12 cellular contexts compared by ENCODE assay signal in genomic region chr4:86959588-86960500, GRCh38. TPM values are rescaled to one million over a fixed set of nuclear protein-coding genes. Genes with fewer than 3 reads are reported as not detected.
A peak's percentile ranks its signal among the peaks of the same experiment; 100 is the strongest.
DNase-seq lines count a peak whose midpoint lies in the region; ATAC-seq and TF ChIP-seq lines count a peak whose summit lies in the region.
"Had no signal": no experiment of that assay in that cellular context is flagged by ENCODE, and none has a peak within 500 bp of the region (broad histone marks: within the 10 kb centered on the region; RNA-seq: fewer than 3 reads in every experiment).

No MANE protein-coding gene starts in this region.

- peak overlapping the region in 1 of 2 donors; percentile 56 for H3K4me3 Mint-ChIP-seq in CD14-positive monocyte
- H3K4me3 Mint-ChIP-seq in T-cell, result no peak overlapping the region
- H3K4me3 Mint-ChIP-seq: activated CD8-positive, alpha-beta memory T cell treated with anti-CD3 and anti-CD28 coated beads, Interleukin-2, amount 10 ng/mL, durations not matched to agents 7 days and 5 days; T-helper 1 cell treated with Interleukin-12 subunit alpha and Interleukin-12 subunit beta and Interleukin-4 antibody, amounts not matched to agents 30 μg/mL and 1 μg/mL, for 36 hours had no signal

- 9 to 11% methylated on average over 4 to 8 of the region's 11 CpGs for WGBS in mesodermal cell (ENCODE audit: insufficient coverage in 2 of 2), 2 experiments

- no peak for TF ChIP-seq CTCF in CD14-positive monocyte (IDR thresholded peaks at IDR 0.05)
- no peak for TF ChIP-seq CTCF in HL-60 (IDR thresholded peaks at IDR 0.05; ENCODE audit: insufficient read depth, low read length)
- no peak for TF ChIP-seq CTCF in colonic mucosa (IDR thresholded peaks at IDR 0.05)

- peak overlapping the region; percentile 12 to 34 for H3K9ac ChIP-seq in colonic mucosa (ENCODE audit: low read depth in 2 of 2, low read length in 2 of 2)

- H3K9me3 ChIP-seq in colonic mucosa (no peaks in the 10 kb centered on the region), mesodermal cell (ENCODE audit: control insufficient read depth, low read length) (no peaks in the 10 kb centered on the region)

- peak overlapping the region in 6 of 7 donors; percentile 53 to 81 (median 62) for H3K27ac Mint-ChIP-seq in CD14-positive monocyte
- H3K27ac Mint-ChIP-seq in T-cell, result no peak overlapping the region
- H3K27ac Mint-ChIP-seq: activated CD8-positive, alpha-beta memory T cell treated with anti-CD3 and anti-CD28 coated beads, Interleukin-2, amount 10 ng/mL, durations not matched to agents 7 days and 5 days; T-helper 1 cell treated with Interleukin-12 subunit alpha and Interleukin-12 subunit beta and Interleukin-4 antibody, amounts not matched to agents 30 μg/mL and 1 μg/mL, for 36 hours had no signal

- no peaks in the 10 kb centered on the region for H3K9me3 Mint-ChIP-seq in CD14-positive monocyte
- H3K9me3 Mint-ChIP-seq in T-cell, result no peaks in the 10 kb centered on the region
- H3K9me3 Mint-ChIP-seq: T-helper 1 cell treated with Interleukin-12 subunit alpha and Interleukin-12 subunit beta and Interleukin-4 antibody, amounts not matched to agents 30 μg/mL and 1 μg/mL, for 36 hours had no signal

- peaks cover 3% of the 10 kb centered on the region for H3K4me1 ChIP-seq in colonic mucosa
- peaks cover 25% of the 10 kb centered on the region for H3K4me1 ChIP-seq in mesodermal cell (ENCODE audit: control insufficient read depth, insufficient read depth, low read length, poor library complexity, severe bottlenecking)

- H3K4me3 ChIP-seq in HL-60 (replicated peaks; ENCODE audit: insufficient read depth, low read length) (no peak overlapping the region), colonic mucosa (no peak overlapping the region), mesodermal cell (ENCODE audit: extremely low read depth, insufficient read depth, low read length, poor library complexity, severe bottlenecking) (no peak overlapping the region)

- H3K27me3 ChIP-seq in HL-60 (ENCODE audit: insufficient read depth, poor library complexity, severe bottlenecking) (no peaks in the 10 kb centered on the region), colonic mucosa (no peaks in the 10 kb centered on the region)

- H3K36me3 ChIP-seq in colonic mucosa (no peaks in the 10 kb centered on the region), mesodermal cell (ENCODE audit: control insufficient read depth, insufficient read depth, low read length) (no peaks in the 10 kb centered on the region)

- H3K36me3 Mint-ChIP-seq in CD14-positive monocyte (peaks cover 15 to 18% of the 10 kb centered on the region in 2 donors), T-cell (peaks cover 56% of the 10 kb centered on the region)

- intact Hi-C loops in CD14-positive monocyte (cut with micrococcal nuclease) (loop anchor here in 1 of 2 donors (5.0 kb wide), 1 partner anchor 47 kb away; no protein-coding TSS in a partner anchor), colonic mucosa (cut with DNase I) (no loop called here), sciatic nerve (cut with DNase I) (no loop called here)

- DNase-seq in CD14-positive monocyte (ENCODE audit: low spot score), result no peak
- DNase-seq in HL-60 (ENCODE audit: low read depth in 1 of 2, low spot score in 1 of 2), result no peak
- no peak for DNase-seq in colonic mucosa
- DNase-seq in sciatic nerve (ENCODE audit: low spot score), result no peak
- DNase-seq in T-cell, result no peak
- no peak for DNase-seq in NCI-H2196 (lab: John Stamatoyannopoulos, UW; ENCODE audit: unreplicated experiment)
- DNase-seq: activated CD8-positive, alpha-beta memory T cell treated with anti-CD3 and anti-CD28 coated beads, Interleukin-2, amount 10 ng/mL, durations not matched to agents 7 days and 5 days; anterior cingulate cortex had no signal

- POLR2A ChIA-PET in T-cell (lab: Charles Lee), result interaction anchor here in 1 of 2 donors (0.5 to 1.0 kb wide), 2 partner anchors 9 to 24 kb away, joined by 3 to 4 read pairs; no protein-coding TSS in a partner anchor

- peak overlapping the region; percentile 85 for H3K27ac ChIP-seq in HL-60 (replicated peaks)
- H3K27ac ChIP-seq in colonic mucosa, result no peak overlapping the region
- H3K27ac ChIP-seq in mesodermal cell (ENCODE audit: low read depth, low read length, severe bottlenecking), result peak overlapping the region; percentile 87

- H3K4me1 Mint-ChIP-seq in CD14-positive monocyte, result peaks cover 56% of the 10 kb centered on the region
- peaks cover 37 to 67% (median 63%) of the 10 kb centered on the region in 3 donors for H3K4me1 Mint-ChIP-seq in T-cell

- no peak for ATAC-seq in sciatic nerve
- no peak for ATAC-seq in T-cell (replicated peaks in 1 of 4)
- no peak for ATAC-seq in HG02759 (IDR thresholded peaks at IDR 0.05; ENCODE audit: unreplicated experiment)
- ATAC-seq: activated CD8-positive, alpha-beta memory T cell treated with anti-CD3 and anti-CD28 coated beads, Interleukin-2, amount 10 ng/mL, durations not matched to agents 7 days and 5 days; esophagus mucosa had no signal

- no peaks in the 10 kb centered on the region for H3K27me3 Mint-ChIP-seq in CD14-positive monocyte (ENCODE audit: low read depth in 3 of 3)
- H3K27me3 Mint-ChIP-seq in T-cell, result no peaks in the 10 kb centered on the region
- H3K27me3 Mint-ChIP-seq: activated CD8-positive, alpha-beta memory T cell treated with anti-CD3 and anti-CD28 coated beads, Interleukin-2, amount 10 ng/mL, durations not matched to agents 7 days and 5 days had no signal

- CTCF ChIA-PET in T-cell (lab: Charles Lee), result interaction anchor here in 1 of 2 donors (0.5 to 1.0 kb wide), 2 partner anchors 37 to 131 kb away, joined by 4 to 7 read pairs; no protein-coding TSS in a partner anchor

RNA-seq across cellular contexts. Expression of gene AFF1, which starts 25.0 kb away (rescaled TPM):
- 10 to 100 TPM in 1 of 2 donors, 1 to 10 TPM in 1; 7.5 to 20.9 TPM for polyA plus RNA-seq in CD14-positive monocyte
- total RNA-seq in colonic mucosa (100 to 1,000 TPM in 1 of 2 donors, 10 to 100 TPM in 1; 73.5 to 104 TPM), sciatic nerve (121 TPM), T-cell (100 to 1,000 TPM in 2 of 5 donors, 10 to 100 TPM in 3; 65.3 to 112 (median 93.4) TPM)
- polyA plus RNA-seq in mesodermal cell (2013, experiment 1 of 2), result 27.5 TPM
- 20.3 TPM for polyA plus RNA-seq in mesodermal cell (2013, experiment 2 of 2)

Comparison
In these comparisons a context has a peak if more than half of its experiments do, and no peak if none do; other contexts are left out.
1. H3K27ac Mint-ChIP-seq: peak in CD14-positive monocyte (6 of 7); none in T-cell (0 of 2).